In the genomic region with DNA sequence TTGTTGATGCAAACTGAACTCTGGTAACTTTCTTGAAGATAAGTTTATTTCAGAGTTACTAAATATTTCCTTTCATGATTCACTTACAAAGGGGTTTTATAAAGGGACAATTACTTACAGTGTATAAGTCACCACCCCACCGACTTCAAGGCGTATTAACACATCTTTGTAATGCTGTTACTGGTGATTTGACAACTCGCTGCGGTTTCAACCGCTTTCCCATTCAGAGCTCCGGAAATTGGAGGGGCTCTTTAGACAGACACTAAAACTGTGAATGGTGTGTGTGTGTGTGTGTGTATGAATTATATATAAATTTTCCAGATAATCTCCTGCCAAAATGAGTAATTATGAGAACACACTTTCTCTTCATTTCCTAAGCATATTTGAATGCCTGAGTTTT, we compare ENCODE assay signal across 14 cellular contexts. TPM values are rescaled to one million over a fixed set of nuclear protein-coding genes. Genes with fewer than 3 reads are reported as not detected.
DNase-seq lines count a peak whose midpoint lies in the region; ATAC-seq and TF ChIP-seq lines count a peak whose summit lies in the region.
"Had no signal": no experiment of that assay in that cellular context is flagged by ENCODE, and none has a peak within 500 bp of the region (broad histone marks: within the 10 kb centered on the region; RNA-seq: fewer than 3 reads in every experiment).

No MANE protein-coding gene starts in this region.

- DNase-seq in activated CD4-positive, alpha-beta T cell treated with anti-CD3 and anti-CD28 coated beads for 4 hours, result peak; percentile 12 to 18
- DNase-seq in activated CD4-positive, alpha-beta T cell treated with anti-CD3 and anti-CD28 coated beads for 1 hour, result no peak
- DNase-seq in OCI-M1 (lab: John Stamatoyannopoulos, UW) (peak; percentile 26), astrocyte of the hippocampus (ENCODE audit: low read depth, low spot score) (peak; percentile 64), hepatocyte (ENCODE audit: low spot score) (no peak), NCI-H2029 treated with DMSO at 0.1 percent for 48 hours (lab: John Stamatoyannopoulos, UW) (no peak)
- DNase-seq in stimulated activated CD8-positive, alpha-beta memory T cell treated with anti-CD3 and anti-CD28 coated beads, Interleukin-4, amount 100 ng/mL, for 24 hours (ENCODE audit: low read depth), result peak; percentile 17
- DNase-seq: right lobe of liver, upper lobe of right lung had no signal

- H3K4me3 ChIP-seq in hepatocyte, result no peak overlapping the region
- H3K4me3 ChIP-seq: right lobe of liver, upper lobe of right lung had no signal

- H3K36me3 ChIP-seq in hepatocyte (replicated peaks; ENCODE audit: insufficient read depth, low read depth), result no peaks in the 10 kb centered on the region
- H3K36me3 ChIP-seq: right lobe of liver, upper lobe of right lung had no signal

- no peaks in the 10 kb centered on the region for H3K79me2 ChIP-seq in hepatocyte

- no peaks in the 10 kb centered on the region for H3K9me3 ChIP-seq in hepatocyte (ENCODE audit: low read depth)
- H3K9me3 ChIP-seq: right lobe of liver, upper lobe of right lung had no signal

- H4K20me1 ChIP-seq in hepatocyte (ENCODE audit: insufficient read depth, poor library complexity, severe bottlenecking), result no peaks in the 10 kb centered on the region

- H3K9me2 ChIP-seq in hepatocyte (replicated peaks; ENCODE audit: insufficient read depth), result no peaks in the 10 kb centered on the region

- no peak overlapping the region for H3K4me2 ChIP-seq in hepatocyte

- no peaks in the 10 kb centered on the region for H3K27me3 ChIP-seq in hepatocyte
- H3K27me3 ChIP-seq: right lobe of liver, upper lobe of right lung had no signal

- peaks cover 12% of the 10 kb centered on the region for H3K4me1 ChIP-seq in hepatocyte (ENCODE audit: insufficient read depth)
- H3K4me1 ChIP-seq: right lobe of liver, upper lobe of right lung had no signal

- TF ChIP-seq CTCF in hepatocyte (IDR thresholded peaks at IDR 0.05; ENCODE audit: poor library complexity), result no peak

- no peak overlapping the region for H2AFZ ChIP-seq in hepatocyte

- no peak overlapping the region for H3K27ac ChIP-seq in hepatocyte
- H3K27ac ChIP-seq: HL-60, right lobe of liver, upper lobe of right lung had no signal

- no peak for ATAC-seq in GM19324 (IDR thresholded peaks at IDR 0.05; ENCODE audit: low FRiP score, unreplicated experiment)
- ATAC-seq: right lobe of liver, SK-N-SH treated with all-trans-retinoic acid at 6 μM for 48 hours, upper lobe of right lung had no signal

- 86% methylated on average over 6 of the region's 6 CpGs for WGBS in hepatocyte (ENCODE audit: low lambda C conversion rate, missing lambda C conversion rate)

RNA-seq across cellular contexts. Expression of a gene that starts 4.9 kb away (rescaled TPM):
- total RNA-seq in hepatocyte, result 44.6 and 46.6 TPM in 2 replicates
- polyA plus RNA-seq in hepatocyte, result 9.3 and 14.2 TPM in 2 replicates
- total RNA-seq: lung microvascular endothelial cell, right lobe of liver, upper lobe of right lung had no signal

RNA-seq across cellular contexts. Expression of a gene that starts 13.6 kb away (rescaled TPM):
- not detected in 2 replicates for total RNA-seq in hepatocyte
- not detected in 2 replicates for polyA plus RNA-seq in hepatocyte
- total RNA-seq: fibroblast of villous mesenchyme, lung microvascular endothelial cell, right lobe of liver, upper lobe of right lung had no signal

RNA-seq across cellular contexts. Expression of a gene that starts 49.1 kb away (rescaled TPM):
- total RNA-seq in hepatocyte, result 122 and 125 TPM in 2 replicates
- 106 and 111 TPM in 2 replicates for polyA plus RNA-seq in hepatocyte

Comparison
In these comparisons a context has a peak if more than half of its experiments do, and no peak if none do; other contexts are left out.
1. DNase-seq: peak in activated CD4-positive, alpha-beta T cell treated with anti-CD3 and anti-CD28 coated beads for 4 hours (2 of 2), OCI-M1 (single experiment), astrocyte of the hippocampus (single experiment) and stimulated activated CD8-positive, alpha-beta memory T cell treated with anti-CD3 and anti-CD28 coated beads, Interleukin-4, amount 100 ng/mL, for 24 hours (single experiment); none in activated CD4-positive, alpha-beta T cell treated with anti-CD3 and anti-CD28 coated beads for 1 hour (single experiment), hepatocyte (single experiment) and NCI-H2029 treated with DMSO at 0.1 percent for 48 hours (single experiment).